In the genomic region with DNA sequence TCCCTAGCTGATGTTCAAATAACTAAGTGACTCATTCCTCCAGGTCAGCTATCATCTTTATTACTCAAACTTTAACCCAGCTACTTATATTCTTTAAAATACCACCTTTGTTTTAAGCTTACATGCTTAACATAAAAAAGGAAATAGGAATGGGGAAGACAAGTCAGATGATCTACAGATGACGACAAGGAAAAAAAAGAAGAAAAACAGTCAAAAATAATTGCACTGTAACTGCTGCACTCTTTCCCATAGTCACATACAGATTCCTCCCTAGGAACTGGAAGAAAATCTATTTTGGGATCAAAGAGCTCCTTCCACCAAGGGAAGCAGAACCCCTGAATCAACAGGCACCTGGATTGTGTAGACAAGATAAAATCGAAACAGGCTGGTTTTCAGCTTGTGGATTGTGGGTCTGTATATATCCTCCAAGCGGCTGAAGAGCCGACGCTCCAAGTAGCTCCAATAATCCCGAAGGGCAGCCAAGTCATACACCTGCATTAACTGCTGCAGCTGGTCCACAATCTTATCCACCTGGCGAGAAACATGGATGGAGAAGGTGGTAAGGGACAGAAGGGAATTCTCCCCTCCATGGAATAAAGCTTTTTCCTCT, we compare ENCODE assay signal across 19 cellular contexts. TPM values are rescaled to one million over a fixed set of nuclear protein-coding genes. Genes with fewer than 3 reads are reported as not detected.
DNase-seq lines count a peak whose midpoint lies in the region; ATAC-seq, FAIRE-seq and TF ChIP-seq lines count a peak whose summit lies in the region.
"Had no signal": no experiment of that assay in that cellular context is flagged by ENCODE, and none has a peak within 500 bp of the region (broad histone marks: within the 10 kb centered on the region; RNA-seq: fewer than 3 reads in every experiment).

No MANE protein-coding gene starts in this region.

- H3K36me3 ChIP-seq in hepatocyte (replicated peaks; ENCODE audit: insufficient read depth, low read depth) = no peaks in the 10 kb centered on the region

- H3K36me3 Mint-ChIP-seq in activated T-cell treated with anti-CD3 and anti-CD28 coated beads, Interleukin-2, amount 50 U/mL, for 72 hours (ENCODE audit: insufficient read depth in 2 of 2) = peaks cover 1 to 11% of the 10 kb centered on the region in 2 donors
- H3K36me3 Mint-ChIP-seq in activated T-cell treated with anti-CD3 and anti-CD28 coated beads, Interleukin-2, amount 50 U/mL, for 4 hours (ENCODE audit: insufficient read depth) = peaks cover 6% of the 10 kb centered on the region
- peaks cover 41% of the 10 kb centered on the region for H3K36me3 Mint-ChIP-seq in stimulated activated memory B cell treated with anti-CD40 and anti-IgM and Interleukin-4, amounts not matched to agents 10 μg/mL and 1 μg/mL and 100 μg/mL, for 72 hours

- peaks cover 11% of the 10 kb centered on the region for H3K4me1 ChIP-seq in hepatocyte (ENCODE audit: insufficient read depth)

- peaks cover 29% of the 10 kb centered on the region for H3K4me1 Mint-ChIP-seq in activated T-cell treated with anti-CD3 and anti-CD28 coated beads, Interleukin-2, amount 50 U/mL, for 72 hours (ENCODE audit: low read depth)
- peaks cover 41% of the 10 kb centered on the region for H3K4me1 Mint-ChIP-seq in activated T-cell treated with anti-CD3 and anti-CD28 coated beads, Interleukin-2, amount 50 U/mL, for 4 hours (ENCODE audit: low read depth)
- peaks cover 57% of the 10 kb centered on the region for H3K4me1 Mint-ChIP-seq in stimulated activated memory B cell treated with anti-CD40 and anti-IgM and Interleukin-4, amounts not matched to agents 10 μg/mL and 1 μg/mL and 100 μg/mL, for 72 hours

- peak overlapping the region; percentile 27 to 40 for H3K4me3 Mint-ChIP-seq in activated T-cell treated with anti-CD3 and anti-CD28 coated beads, Interleukin-2, amount 50 U/mL, for 72 hours
- H3K4me3 Mint-ChIP-seq in activated T-cell treated with anti-CD3 and anti-CD28 coated beads, Interleukin-2, amount 50 U/mL, for 4 hours = no peak overlapping the region
- H3K4me3 Mint-ChIP-seq in stimulated activated memory B cell treated with anti-CD40 and anti-IgM and Interleukin-4, amounts not matched to agents 10 μg/mL and 1 μg/mL and 100 μg/mL, for 72 hours = peak overlapping the region; percentile 99

- H3K27me3 Mint-ChIP-seq in activated T-cell treated with anti-CD3 and anti-CD28 coated beads, Interleukin-2, amount 50 U/mL, for 72 hours (ENCODE audit: low read depth) = no peaks in the 10 kb centered on the region
- H3K27me3 Mint-ChIP-seq in activated T-cell treated with anti-CD3 and anti-CD28 coated beads, Interleukin-2, amount 50 U/mL, for 4 hours (ENCODE audit: low read depth) = no peaks in the 10 kb centered on the region
- no peaks in the 10 kb centered on the region for H3K27me3 Mint-ChIP-seq in stimulated activated memory B cell treated with anti-CD40 and anti-IgM and Interleukin-4, amounts not matched to agents 10 μg/mL and 1 μg/mL and 100 μg/mL, for 72 hours

- no peaks in the 10 kb centered on the region for H3K9me3 Mint-ChIP-seq in activated T-cell treated with anti-CD3 and anti-CD28 coated beads, Interleukin-2, amount 50 U/mL, for 72 hours
- no peaks in the 10 kb centered on the region for H3K9me3 Mint-ChIP-seq in activated T-cell treated with anti-CD3 and anti-CD28 coated beads, Interleukin-2, amount 50 U/mL, for 4 hours
- no peaks in the 10 kb centered on the region for H3K9me3 Mint-ChIP-seq in stimulated activated memory B cell treated with anti-CD40 and anti-IgM and Interleukin-4, amounts not matched to agents 10 μg/mL and 1 μg/mL and 100 μg/mL, for 72 hours

- H3K27ac ChIP-seq in hepatocyte = no peak overlapping the region

- FAIRE-seq in RCC 7860 (lab: Jason Lieb, UNC) = peak; percentile 49
- FAIRE-seq: small intestine had no signal

- H3K4me2 ChIP-seq in hepatocyte = peak overlapping the region; percentile 25

- no peaks in the 10 kb centered on the region for H3K27me3 ChIP-seq in hepatocyte

- no peak for DNase-seq in activated T-cell treated with anti-CD3 and anti-CD28 coated beads, Interleukin-2, amount 50 U/mL, for 72 hours
- no peak for DNase-seq in activated T-cell treated with anti-CD3 and anti-CD28 coated beads, Interleukin-2, amount 50 U/mL, for 4 hours
- DNase-seq in RCC 7860 (ENCODE audit: low spot score) (no peak), hepatocyte (ENCODE audit: low spot score) (no peak), NCI-H187 treated with DMSO at 0.1 percent for 48 hours (lab: John Stamatoyannopoulos, UW) (no peak)
- no peak for DNase-seq in stimulated activated CD4-positive, alpha-beta T cell treated with anti-CD3 and anti-CD28 coated beads, Interleukin-4, amount 100 ng/mL, for 4 hours
- DNase-seq: activated CD4-positive, alpha-beta T cell treated with anti-CD3 and anti-CD28 coated beads, Interleukin-2, amount 50 U/mL, for 4 hours; activated effector memory CD4-positive, alpha-beta T cell treated with anti-CD3 and anti-CD28 coated beads, Interleukin-2, amount 50 U/mL, for 16 hours; DMS 273 treated with DMSO at 0.1 percent for 48 hours; left ventricle myocardium superior; NCI-H1417; NCI-H446 treated with DMSO at 0.1 percent for 48 hours; occipital lobe; small intestine; T-helper 9 cell had no signal

- no peak overlapping the region for H2AFZ ChIP-seq in hepatocyte

- no peak overlapping the region for H3K4me3 ChIP-seq in hepatocyte

- no peak for TF ChIP-seq CTCF in hepatocyte (IDR thresholded peaks at IDR 0.05; ENCODE audit: poor library complexity)

- H3K27ac Mint-ChIP-seq in activated T-cell treated with anti-CD3 and anti-CD28 coated beads, Interleukin-2, amount 50 U/mL, for 72 hours = no peak overlapping the region
- H3K27ac Mint-ChIP-seq in stimulated activated memory B cell treated with anti-CD40 and anti-IgM and Interleukin-4, amounts not matched to agents 10 μg/mL and 1 μg/mL and 100 μg/mL, for 72 hours = peak overlapping the region; percentile 95

- WGBS in hepatocyte (ENCODE audit: low lambda C conversion rate, missing lambda C conversion rate) = 78% methylated on average over 7 of the region's 7 CpGs

- no peak for ATAC-seq in activated T-cell treated with anti-CD3 and anti-CD28 coated beads, Interleukin-2, amount 50 U/mL, for 72 hours (replicated peaks in 1 of 2)
- no peak for ATAC-seq in activated T-cell treated with anti-CD3 and anti-CD28 coated beads, Interleukin-2, amount 50 U/mL, for 4 hours
- ATAC-seq in stimulated activated memory B cell treated with anti-CD40 and anti-IgM and Interleukin-4, amounts not matched to agents 10 μg/mL and 1 μg/mL and 100 μg/mL, for 72 hours = no peak
- ATAC-seq in HG03521 (IDR thresholded peaks at IDR 0.05; ENCODE audit: unreplicated experiment) = no peak
- ATAC-seq: left ventricle myocardium superior had no signal

- H3K9me2 ChIP-seq in hepatocyte (replicated peaks; ENCODE audit: insufficient read depth) = no peaks in the 10 kb centered on the region

- peaks cover 8% of the 10 kb centered on the region for H3K79me2 ChIP-seq in hepatocyte

- H4K20me1 ChIP-seq in hepatocyte (ENCODE audit: insufficient read depth, poor library complexity, severe bottlenecking) = no peaks in the 10 kb centered on the region

- H3K9me3 ChIP-seq in hepatocyte (ENCODE audit: low read depth) = no peaks in the 10 kb centered on the region

RNA-seq across cellular contexts. Expression of gene WDR91, which starts 2.0 kb away (rescaled TPM):
- 10 to 100 TPM; 21.5 to 27.1 TPM for total RNA-seq in activated T-cell treated with anti-CD3 and anti-CD28 coated beads, Interleukin-2, amount 50 U/mL, for 72 hours
- total RNA-seq in activated T-cell treated with anti-CD3 and anti-CD28 coated beads, Interleukin-2, amount 50 U/mL, for 4 hours = 10 to 100 TPM; 17.9 to 20.1 (median 19.7) TPM
- total RNA-seq in hepatocyte = 7.3 and 8.0 TPM in 2 replicates
- polyA plus RNA-seq in hepatocyte = 8.2 and 8.5 TPM in 2 replicates

RNA-seq across cellular contexts. Expression of gene STRA8, which starts 24.3 kb away (rescaled TPM):
- not detected for total RNA-seq in activated T-cell treated with anti-CD3 and anti-CD28 coated beads, Interleukin-2, amount 50 U/mL, for 72 hours
- not detected for total RNA-seq in activated T-cell treated with anti-CD3 and anti-CD28 coated beads, Interleukin-2, amount 50 U/mL, for 4 hours
- not detected in 2 replicates for total RNA-seq in hepatocyte
- not detected in 2 replicates for polyA plus RNA-seq in hepatocyte
- total RNA-seq: A172, left ventricle myocardium superior, occipital lobe, temporal lobe had no signal
- polyA plus RNA-seq: small intestine had no signal

RNA-seq across cellular contexts. Expression of gene CYREN, which starts 38.8 kb away (rescaled TPM):
- 10 to 100 TPM; 33.4 to 44.5 TPM for total RNA-seq in activated T-cell treated with anti-CD3 and anti-CD28 coated beads, Interleukin-2, amount 50 U/mL, for 72 hours
- total RNA-seq in activated T-cell treated with anti-CD3 and anti-CD28 coated beads, Interleukin-2, amount 50 U/mL, for 4 hours = 10 to 100 TPM; 58.7 to 59.4 (median 59.3) TPM
- 41.6 and 43.2 TPM in 2 replicates for total RNA-seq in hepatocyte
- 45.2 and 53.5 TPM in 2 replicates for polyA plus RNA-seq in hepatocyte
